In genomic region chr1:234743866-234744581, GRCh38 we compare ENCODE assay signal across 9 cellular contexts.
DNase-seq lines count a peak whose midpoint lies in the region; ATAC-seq lines count a peak whose summit lies in the region.
"Had no signal": no experiment of that assay in that cellular context is flagged by ENCODE, and none has a peak within 500 bp of the region (broad histone marks: within the 10 kb centered on the region; RNA-seq: fewer than 3 reads in every experiment).

No MANE protein-coding gene starts in this region.

- no peak for DNase-seq in Right ventricle myocardium inferior (ENCODE audit: missing footprints)
- no peak for DNase-seq in cardiac septum (ENCODE audit: low spot score)
- peak; percentile 48 for DNase-seq in cerebellum (ENCODE audit: low spot score)
- DNase-seq in medulla oblongata (ENCODE audit: extremely low spot score) = peak; percentile 38
- DNase-seq in NCI-H2196 treated with DMSO at 0.1 percent for 48 hours (lab: John Stamatoyannopoulos, UW; ENCODE audit: unreplicated experiment) = no peak
- DNase-seq in HK-2 (ENCODE audit: unreplicated experiment) = no peak
- no peak for DNase-seq in activated T-cell treated with anti-CD3 and anti-CD28 coated beads, Interleukin-2, amount 50 U/mL, for 24 hours
- no peak for DNase-seq in T-helper 9 cell
- DNase-seq: naive thymus-derived CD4-positive, alpha-beta T cell had no signal

- no peaks in the 10 kb centered on the region for H3K9me3 Mint-ChIP-seq in activated T-cell treated with anti-CD3 and anti-CD28 coated beads, Interleukin-2, amount 50 U/mL, for 24 hours
- H3K9me3 Mint-ChIP-seq: naive thymus-derived CD4-positive, alpha-beta T cell had no signal

- H3K36me3 Mint-ChIP-seq in activated T-cell treated with anti-CD3 and anti-CD28 coated beads, Interleukin-2, amount 50 U/mL, for 24 hours (ENCODE audit: low read depth) = no peaks in the 10 kb centered on the region

- peak; percentile 57 for ATAC-seq in Right ventricle myocardium inferior
- ATAC-seq: naive thymus-derived CD4-positive, alpha-beta T cell had no signal

- intact Hi-C loops in Right ventricle myocardium inferior (cut with DNase I) = no loop called here
- intact Hi-C loops in cardiac septum (cut with DNase I) = no loop called here

- H3K4me1 Mint-ChIP-seq in activated T-cell treated with anti-CD3 and anti-CD28 coated beads, Interleukin-2, amount 50 U/mL, for 24 hours (ENCODE audit: low read depth) = no peaks in the 10 kb centered on the region

- no peaks in the 10 kb centered on the region for H3K27me3 Mint-ChIP-seq in activated T-cell treated with anti-CD3 and anti-CD28 coated beads, Interleukin-2, amount 50 U/mL, for 24 hours
- H3K27me3 Mint-ChIP-seq: naive thymus-derived CD4-positive, alpha-beta T cell had no signal

- H3K27ac Mint-ChIP-seq in activated T-cell treated with anti-CD3 and anti-CD28 coated beads, Interleukin-2, amount 50 U/mL, for 24 hours = no peak overlapping the region
- H3K27ac Mint-ChIP-seq: naive thymus-derived CD4-positive, alpha-beta T cell had no signal

- H3K4me3 Mint-ChIP-seq in activated T-cell treated with anti-CD3 and anti-CD28 coated beads, Interleukin-2, amount 50 U/mL, for 24 hours = no peak overlapping the region
- H3K4me3 Mint-ChIP-seq: naive thymus-derived CD4-positive, alpha-beta T cell had no signal

Comparison
In these comparisons a context has a peak if more than half of its experiments do, and no peak if none do; other contexts are left out.
1. DNase-seq: peak in cerebellum (single experiment) and medulla oblongata (single experiment); none in Right ventricle myocardium inferior (single experiment), cardiac septum (single experiment), NCI-H2196 treated with DMSO at 0.1 percent for 48 hours (single experiment), HK-2 (single experiment), activated T-cell treated with anti-CD3 and anti-CD28 coated beads, Interleukin-2, amount 50 U/mL, for 24 hours (single experiment) and T-helper 9 cell (single experiment).